Comparison of ENCODE assay signal across 17 cellular contexts in genomic region chr1:110634086-110634454, GRCh38. TPM values are rescaled to one million over a fixed set of nuclear protein-coding genes. Genes with fewer than 3 reads are reported as not detected.
A peak's percentile ranks its signal among the peaks of the same experiment; 100 is the strongest.
DNase-seq lines count a peak whose midpoint lies in the region; ATAC-seq, FAIRE-seq and TF ChIP-seq lines count a peak whose summit lies in the region.
"Had no signal": no experiment of that assay in that cellular context is flagged by ENCODE, and none has a peak within 500 bp of the region (broad histone marks: within the 10 kb centered on the region; RNA-seq: fewer than 3 reads in every experiment).

No MANE protein-coding gene starts in this region.

- H3K9me3 Mint-ChIP-seq in natural killer cell treated with Interleukin-12 subunit alpha and Interleukin-12 subunit beta and Interleukin-15 and Interleukin-18, amount 100 ng/mL, for 72 hours = no peaks in the 10 kb centered on the region
- H3K9me3 Mint-ChIP-seq in natural killer cell = no peaks in the 10 kb centered on the region

- intact Hi-C loops in natural killer cell (cut with micrococcal nuclease) = loop anchor here (5.0 kb wide), 1 partner anchor 38 kb away; the partner anchor contains the start of gene KCNA3
- intact Hi-C loops in GM12878 (cut with micrococcal nuclease; ENCODE audit: unreplicated experiment) = loop anchor here (2.0 to 10.0 kb wide), 4 partner anchors 39 to 591 kb away; partner anchors contain the start of genes CD53 and CHI3L2

- H3K27ac ChIP-seq in OCI-LY1 (ENCODE audit: low read depth, low read length, poor library complexity, severe bottlenecking) = peak overlapping the region; percentile 79
- peak overlapping the region; percentile 87 for H3K27ac ChIP-seq in GM12878 (ENCODE audit: control insufficient read depth, insufficient read depth)
- H3K27ac ChIP-seq: foreskin keratinocyte, PC-9, thyroid gland had no signal

- H3K4me1 ChIP-seq in OCI-LY1 (ENCODE audit: insufficient read depth, low read length, severe bottlenecking) (peaks cover 88% of the 10 kb centered on the region), GM12878 (ENCODE audit: control insufficient read depth, insufficient read depth, low read length) (peaks cover 73% of the 10 kb centered on the region)
- H3K4me1 ChIP-seq: BE2C, foreskin keratinocyte had no signal

- H3K4me3 ChIP-seq in OCI-LY1 (ENCODE audit: low read depth, low read length, poor library complexity, severe bottlenecking) (no peak overlapping the region), GM12878 (no peak overlapping the region)
- H3K4me3 ChIP-seq: mucosa of descending colon, PC-9, sigmoid colon, thyroid gland had no signal

- no TSS peak for BruUV-seq in GM12878 (replicated peaks; lab: Mats Ljungman, UMichigan)

- no peaks in the 10 kb centered on the region for H3K36me3 ChIP-seq in OCI-LY1 (ENCODE audit: insufficient read depth, low read length)
- H3K36me3 ChIP-seq in GM12878 (ENCODE audit: control insufficient read depth in 2 of 2, insufficient read depth in 2 of 2, low read length in 1 of 2) = no peaks in the 10 kb centered on the region
- H3K36me3 ChIP-seq: BE2C, sigmoid colon, thyroid gland had no signal

- H3K9ac ChIP-seq in OCI-LY1 (ENCODE audit: low read length) (no peak overlapping the region), GM12878 (ENCODE audit: control insufficient read depth, insufficient read depth, low read length) (peak overlapping the region; percentile 36; the same call in 1 of the 2 replicates)
- H3K9ac ChIP-seq: SK-N-SH had no signal

- TF ChIP-seq EP300 in GM12878 (IDR thresholded peaks at IDR 0.05; ENCODE audit: borderline replicate concordance in 1 of 2, control insufficient read depth in 1 of 2, low read depth in 2 of 2, low read length in 2 of 2) = no peak

- ATAC-seq in natural killer cell treated with Interleukin-12 subunit alpha and Interleukin-12 subunit beta and Interleukin-15 and Interleukin-18, amount 100 ng/mL, for 72 hours = no peak
- ATAC-seq in natural killer cell (no peak), GM12878 (no peak), GM21390 (IDR thresholded peaks at IDR 0.05; ENCODE audit: unreplicated experiment) (no peak), HG03139 (IDR thresholded peaks at IDR 0.05; ENCODE audit: unreplicated experiment) (no peak)

- no peaks in the 10 kb centered on the region for H3K9me2 ChIP-seq in OCI-LY1 (ENCODE audit: low read depth, low read length)
- H3K9me2 ChIP-seq: SK-N-SH had no signal

- H3K9me3 ChIP-seq in OCI-LY1 (ENCODE audit: low read length) = no peaks in the 10 kb centered on the region
- H3K9me3 ChIP-seq in GM12878 (replicated peaks; ENCODE audit: control insufficient read depth, insufficient read depth, low read length) = no peaks in the 10 kb centered on the region; the same call in 2 of the 3 replicates
- H3K9me3 ChIP-seq: BE2C, mucosa of descending colon, sigmoid colon, SK-N-SH, thyroid gland had no signal

- H3K27ac Mint-ChIP-seq in natural killer cell treated with Interleukin-12 subunit alpha and Interleukin-12 subunit beta and Interleukin-15 and Interleukin-18, amount 100 ng/mL, for 72 hours = no peak overlapping the region
- H3K27ac Mint-ChIP-seq in natural killer cell = no peak overlapping the region

- no peak for FAIRE-seq in GM12878 (lab: Jason Lieb, UNC)
- FAIRE-seq: endothelial cell of umbilical vein had no signal

- DNase-seq in natural killer cell treated with Interleukin-12 subunit alpha and Interleukin-12 subunit beta and Interleukin-15 and Interleukin-18, amount 100 ng/mL, for 72 hours (ENCODE audit: low spot score) = no peak
- DNase-seq in natural killer cell = no peak
- no peak for DNase-seq in GM12878 (ENCODE audit: low read depth, low spot score)
- no peak for DNase-seq in OCI-M2 (lab: John Stamatoyannopoulos, UW; ENCODE audit: unreplicated experiment)
- DNase-seq: NCI-H2081 treated with DMSO at 0.1 percent for 48 hours, SK-N-SH had no signal

- RAD21 ChIA-PET in GM12878 (lab: Charles Lee; ENCODE audit: unreplicated experiment) = interaction anchor here (1.1 to 6.4 kb wide), 9 partner anchors 12 to 131 kb away, joined by 3 to 82 read pairs (median 10); no protein-coding TSS in a partner anchor

- H3K4me2 ChIP-seq in OCI-LY1 (ENCODE audit: low read length) (no peak overlapping the region), GM12878 (ENCODE audit: control insufficient read depth, insufficient read depth) (peak overlapping the region; percentile 80)
- H3K4me2 ChIP-seq: PC-9, SK-N-SH had no signal

- in situ Hi-C loops in GM12878 (cut with MboI) = no loop called here

- H3K4me3 Mint-ChIP-seq in natural killer cell treated with Interleukin-12 subunit alpha and Interleukin-12 subunit beta and Interleukin-15 and Interleukin-18, amount 100 ng/mL, for 72 hours = peak overlapping the region; percentile 77
- H3K4me3 Mint-ChIP-seq in natural killer cell = no peak overlapping the region

- H2AFZ ChIP-seq in OCI-LY1 (ENCODE audit: low read length) (no peak overlapping the region), GM12878 (ENCODE audit: control insufficient read depth, low read depth, low read length) (no peak overlapping the region)
- H2AFZ ChIP-seq: PC-9 had no signal

- no peaks in the 10 kb centered on the region for H3K79me2 ChIP-seq in OCI-LY1 (ENCODE audit: insufficient read depth, low read length)
- H3K79me2 ChIP-seq in GM12878 (ENCODE audit: control insufficient read depth, insufficient read depth, low read length) = no peaks in the 10 kb centered on the region

- H3K27me3 ChIP-seq in OCI-LY1 (ENCODE audit: insufficient read depth, low read length) = no peaks in the 10 kb centered on the region
- no peaks in the 10 kb centered on the region for H3K27me3 ChIP-seq in GM12878 (replicated peaks in 1 of 2; ENCODE audit: control insufficient read depth in 2 of 2, insufficient read depth in 2 of 2, low read length in 1 of 2)
- H3K27me3 ChIP-seq: BE2C, foreskin keratinocyte, thyroid gland had no signal

- H3F3A ChIP-seq in OCI-LY1 (ENCODE audit: insufficient read depth, low read length) = no peaks in the 10 kb centered on the region

- CTCF ChIA-PET in GM12878 (lab: Yijun Ruan, JAX) = interaction anchor here (0.8 to 6.8 kb wide), 8 partner anchors 11 to 148 kb away, joined by 4 to 86 read pairs (median 12); no protein-coding TSS in a partner anchor

- 53% methylated on average over 1 of the region's 1 CpG for WGBS in GM12878 (ENCODE audit: insufficient coverage, insufficient replicate concordance, low lambda C conversion rate, missing lambda C conversion rate)

- SMC1A ChIA-PET in GM12878 (lab: Charles Lee; ENCODE audit: uncharacterized antibody, unreplicated experiment) = interaction anchor here (0.9 to 11.2 kb wide), 9 partner anchors 14 to 237 kb away, joined by 3 to 144 read pairs (median 5); no protein-coding TSS in a partner anchor

- H3K27me3 Mint-ChIP-seq in natural killer cell treated with Interleukin-12 subunit alpha and Interleukin-12 subunit beta and Interleukin-15 and Interleukin-18, amount 100 ng/mL, for 72 hours = no peaks in the 10 kb centered on the region
- H3K27me3 Mint-ChIP-seq in natural killer cell (ENCODE audit: low read depth in 2 of 2) = peaks cover 0 to 3% of the 10 kb centered on the region in 2 donors

- H4K20me1 ChIP-seq in OCI-LY1 (ENCODE audit: insufficient read depth, low read length) (no peaks in the 10 kb centered on the region), GM12878 (ENCODE audit: control insufficient read depth, insufficient read depth) (no peaks in the 10 kb centered on the region)

- no peak for TF ChIP-seq RAD21 in GM12878 (IDR thresholded peaks at IDR 0.05; ENCODE audit: insufficient read depth, low read depth, low read length)

- TF ChIP-seq POLR2A in GM12878 (IDR thresholded peaks at IDR 0.05; ENCODE audit: low read depth, low read length) = no peak

- POLR2A ChIA-PET in GM12878 (lab: Charles Lee) = interaction anchor here (1.0 to 2.7 kb wide), 3 partner anchors 11 to 131 kb away, joined by 3 to 23 read pairs (median 5); no protein-coding TSS in a partner anchor

- H3K4me1 Mint-ChIP-seq in natural killer cell treated with Interleukin-12 subunit alpha and Interleukin-12 subunit beta and Interleukin-15 and Interleukin-18, amount 100 ng/mL, for 72 hours (ENCODE audit: low read depth in 2 of 2) = peaks cover 52 to 54% of the 10 kb centered on the region in 2 donors
- peaks cover 36 to 41% of the 10 kb centered on the region in 2 donors for H3K4me1 Mint-ChIP-seq in natural killer cell

- H3K36me3 Mint-ChIP-seq in natural killer cell treated with Interleukin-12 subunit alpha and Interleukin-12 subunit beta and Interleukin-15 and Interleukin-18, amount 100 ng/mL, for 72 hours = no peaks in the 10 kb centered on the region
- no peaks in the 10 kb centered on the region for H3K36me3 Mint-ChIP-seq in natural killer cell

- TF ChIP-seq CTCF in natural killer cell (IDR thresholded peaks at IDR 0.05) (no peak), OCI-LY1 (IDR thresholded peaks at IDR 0.05; ENCODE audit: low read length) (no peak), GM12878 (IDR thresholded peaks at IDR 0.05 in 2 of 3, conservative IDR thresholded peaks at IDR 0.05 in 1 of 3; ENCODE audit: control insufficient read depth in 2 of 3, extremely low read depth in 1 of 3, insufficient read depth in 1 of 3, low read depth in 3 of 3, low read length in 3 of 3) (no peak)

RNA-seq across cellular contexts. Expression of gene KCNA2, which starts 27.9 kb away (rescaled TPM):
- total RNA-seq in natural killer cell treated with Interleukin-12 subunit alpha and Interleukin-12 subunit beta and Interleukin-15 and Interleukin-18, amount 100 ng/mL, for 72 hours = under 1 TPM; 0.62 to 0.92 TPM
- total RNA-seq in natural killer cell (1 to 10 TPM in 1 of 3 donors, under 1 TPM in 2; 0.07 to 2.6 (median 0.26) TPM), GM12878 (2014; rRNA removed) (0.11 and 0.17 TPM in 2 replicates), GM12878 (2014; rRNA removed; fragmentation: Illumina TruSeq; extraction: Trizol) (0.13 and 0.14 TPM in 2 replicates), GM12878 (2021) (0.08 and 0.38 TPM in 2 replicates)
- total RNA-seq in GM12878 (2013; cell fraction: nucleolus; rRNA removed) = 0.07 and 0.17 TPM in 2 replicates
- 0.10 TPM for polyA plus RNA-seq in GM12878 (2011; ENCODE audit: low read depth)
- polyA plus RNA-seq in GM12878 (2011; rRNA removed) (0.01 and 0.07 TPM in 2 replicates), GM12878 (2014; fragmentation: Illumina TruSeq; extraction: Trizol) (0.06 and 0.56 TPM in 2 replicates), GM12878 (2014; fragmentation: Nextera tagmentation; extraction: Ambion mirVana) (under 1 TPM in 1 of 2 experiments, not detected in 1; 0.02 TPM), GM12878 (2014; rRNA removed) (0.03 and 0.14 TPM in 2 replicates), GM12878 (2016; fragmentation: Nextera tagmentation; extraction: Ambion mirVana) (under 1 TPM in 1 of 2 experiments, not detected in 1; 0.07 TPM)
- 0.03 and 0.05 TPM in 2 replicates for polyA plus RNA-seq in GM12878 (2011; cell fraction: cytosol; rRNA removed)
- 0.07 and 0.15 TPM in 2 replicates for polyA plus RNA-seq in GM12878 (2011; cell fraction: nucleus; rRNA removed)
- polyA plus RNA-seq in GM12878 (2012) = 0.14 and 0.18 TPM in 2 replicates
- under 0.01 and 0.07 TPM in 2 replicates for polyA minus RNA-seq in GM12878 (2011; rRNA and poly(A)+ RNA removed)
- polyA minus RNA-seq in GM12878 (2011; cell fraction: cytosol; rRNA and poly(A)+ RNA removed) = not detected in 2 replicates
- polyA minus RNA-seq in GM12878 (2011; cell fraction: nucleus; rRNA and poly(A)+ RNA removed) = not detected in 2 replicates
- total RNA-seq: endothelial cell of umbilical vein, foreskin keratinocyte, PC-9 had no signal
- polyA plus RNA-seq: endothelial cell of umbilical vein, foreskin keratinocyte, SK-N-SH had no signal

RNA-seq across cellular contexts. Expression of gene KCNA3, which starts 40.7 kb away (rescaled TPM):
- 100 to 1,000 TPM in 1 of 2 donors, 10 to 100 TPM in 1; 65.7 to 105 TPM for total RNA-seq in natural killer cell treated with Interleukin-12 subunit alpha and Interleukin-12 subunit beta and Interleukin-15 and Interleukin-18, amount 100 ng/mL, for 72 hours
- total RNA-seq in natural killer cell (10 to 100 TPM; 19.7 to 36.2 (median 30.3) TPM), GM12878 (2014; rRNA removed) (2.3 and 2.5 TPM in 2 replicates), GM12878 (2014; rRNA removed; fragmentation: Illumina TruSeq; extraction: Trizol) (1.7 TPM in 2 replicates), GM12878 (2021) (3.1 and 3.3 TPM in 2 replicates)
- 5.5 and 5.9 TPM in 2 replicates for total RNA-seq in GM12878 (2013; cell fraction: nucleolus; rRNA removed)
- polyA plus RNA-seq in GM12878 (2011; ENCODE audit: low read depth) = 0.89 TPM
- polyA plus RNA-seq in GM12878 (2011; rRNA removed) (0.30 and 0.53 TPM in 2 replicates), GM12878 (2014; fragmentation: Illumina TruSeq; extraction: Trizol) (1.4 and 1.7 TPM in 2 replicates), GM12878 (2014; fragmentation: Nextera tagmentation; extraction: Ambion mirVana) (under 1 TPM; 0.10 to 0.26 TPM), GM12878 (2014; rRNA removed) (1.6 and 1.9 TPM in 2 replicates), GM12878 (2016; fragmentation: Nextera tagmentation; extraction: Ambion mirVana) (1 to 10 TPM; 1.6 to 1.7 TPM)
- 0.45 and 0.46 TPM in 2 replicates for polyA plus RNA-seq in GM12878 (2011; cell fraction: cytosol; rRNA removed)
- polyA plus RNA-seq in GM12878 (2011; cell fraction: nucleus; rRNA removed) = 0.57 and 0.75 TPM in 2 replicates
- 1.0 and 1.6 TPM in 2 replicates for polyA plus RNA-seq in GM12878 (2012)
- polyA minus RNA-seq in GM12878 (2011; rRNA and poly(A)+ RNA removed) = 1.8 and 2.3 TPM in 2 replicates
- polyA minus RNA-seq in GM12878 (2011; cell fraction: cytosol; rRNA and poly(A)+ RNA removed) = 0.83 TPM in 1 of 2 replicates, not detected in the other
- polyA minus RNA-seq in GM12878 (2011; cell fraction: nucleus; rRNA and poly(A)+ RNA removed) = 1.8 and 3.3 TPM in 2 replicates
- total RNA-seq: chondrocyte, endothelial cell of umbilical vein, foreskin keratinocyte, PC-9 had no signal
- polyA plus RNA-seq: endothelial cell of umbilical vein, foreskin keratinocyte, SK-N-SH had no signal
